Comparison of ENCODE assay signal across 15 cellular contexts in genomic region chr7:130962109-130962508, GRCh38.
A peak's percentile ranks its signal among the peaks of the same experiment; 100 is the strongest.
DNase-seq lines count a peak whose midpoint lies in the region; ATAC-seq, FAIRE-seq and TF ChIP-seq lines count a peak whose summit lies in the region.
"Had no signal": no experiment of that assay in that cellular context is flagged by ENCODE, and none has a peak within 500 bp of the region (broad histone marks: within the 10 kb centered on the region; RNA-seq: fewer than 3 reads in every experiment).

No MANE protein-coding gene starts in this region.

- ATAC-seq in HG02588 (IDR thresholded peaks at IDR 0.05; ENCODE audit: unreplicated experiment): no peak

- peak overlapping the region; percentile 89 for H3K27ac ChIP-seq in KMS-11
- peak overlapping the region; percentile 99 for H3K27ac ChIP-seq in astrocyte (ENCODE audit: low read depth, low read length)
- H3K27ac ChIP-seq: cardiac muscle cell had no signal

- H3K36me3 Mint-ChIP-seq in T-helper 2 cell treated with Interferon-gamma antibody and Interleukin-4, amounts not matched to agents 5 μg/mL and 100 μg/mL, for 36 hours (ENCODE audit: low read depth): peaks cover 43% of the 10 kb centered on the region
- peaks cover 12% of the 10 kb centered on the region for H3K36me3 Mint-ChIP-seq in astrocyte (ENCODE audit: low read depth, unreplicated experiment)
- peaks cover 27% of the 10 kb centered on the region for H3K36me3 Mint-ChIP-seq in osteocyte (ENCODE audit: unreplicated experiment)
- H3K36me3 Mint-ChIP-seq in progenitor cell of endocrine pancreas (ENCODE audit: insufficient read depth): no peaks in the 10 kb centered on the region
- peaks cover 3% of the 10 kb centered on the region for H3K36me3 Mint-ChIP-seq in mesothelial cell of epicardium

- H3K36me3 ChIP-seq in KMS-11 (ENCODE audit: insufficient read depth): no peaks in the 10 kb centered on the region
- no peaks in the 10 kb centered on the region for H3K36me3 ChIP-seq in astrocyte (ENCODE audit: insufficient read depth, low read length)
- H3K36me3 ChIP-seq: cardiac muscle cell had no signal

- no peak for DNase-seq in T-helper 2 cell treated with Interferon-gamma antibody and Interleukin-4, amounts not matched to agents 5 μg/mL and 100 μg/mL, for 36 hours (ENCODE audit: low spot score)
- no peak for DNase-seq in T-helper 2 cell
- no peak for DNase-seq in astrocyte (ENCODE audit: low read depth)
- no peak for DNase-seq in osteocyte (ENCODE audit: extremely low spot score, unreplicated experiment)
- no peak for DNase-seq in progenitor cell of endocrine pancreas (ENCODE audit: low spot score, unreplicated experiment)
- DNase-seq in mesothelial cell of epicardium (ENCODE audit: low spot score in 2 of 2, unreplicated experiment in 2 of 2): no peak
- DNase-seq: DMS79 treated with DMSO at 0.1 percent for 48 hours, Kasumi-1, right cardiac atrium, T-helper 9 cell, trophoblast cell had no signal

- H3K4me1 ChIP-seq in KMS-11 (ENCODE audit: low read depth, poor library complexity, severe bottlenecking): peaks cover 60% of the 10 kb centered on the region
- peaks cover 43% of the 10 kb centered on the region for H3K4me1 ChIP-seq in astrocyte (ENCODE audit: insufficient read depth, low read length)

- no peaks in the 10 kb centered on the region for H3K9me3 Mint-ChIP-seq in T-helper 2 cell treated with Interferon-gamma antibody and Interleukin-4, amounts not matched to agents 5 μg/mL and 100 μg/mL, for 36 hours
- H3K9me3 Mint-ChIP-seq in astrocyte (ENCODE audit: unreplicated experiment) (no peaks in the 10 kb centered on the region), osteocyte (ENCODE audit: unreplicated experiment) (no peaks in the 10 kb centered on the region), progenitor cell of endocrine pancreas (ENCODE audit: low read depth) (no peaks in the 10 kb centered on the region), mesothelial cell of epicardium (peaks cover 4% of the 10 kb centered on the region)

- H3K4me2 ChIP-seq in KMS-11 (peak overlapping the region; percentile 71), astrocyte (ENCODE audit: low read length) (peak overlapping the region; percentile 81)

- TF ChIP-seq CTCF in KMS-11 (conservative IDR thresholded peaks at IDR 0.05; ENCODE audit: low read depth, low read length) (no peak), astrocyte (IDR thresholded peaks at IDR 0.05; ENCODE audit: insufficient read depth, low read depth, low read length) (no peak), osteocyte (IDR thresholded peaks at IDR 0.05) (no peak), progenitor cell of endocrine pancreas (IDR thresholded peaks at IDR 0.05; ENCODE audit: unreplicated experiment) (no peak), mesothelial cell of epicardium (IDR thresholded peaks at IDR 0.05; ENCODE audit: unreplicated experiment) (no peak)

- H3K79me2 ChIP-seq in KMS-11 (ENCODE audit: insufficient read depth, low read depth) (peaks cover 62% of the 10 kb centered on the region), astrocyte (ENCODE audit: insufficient read depth, low read length) (peaks cover 35% of the 10 kb centered on the region)

- no peak overlapping the region for H3K4me3 ChIP-seq in KMS-11 (IDR thresholded peaks at IDR 0.05; ENCODE audit: insufficient read depth, low read depth, low read length)
- H3K4me3 ChIP-seq in astrocyte (ENCODE audit: insufficient read depth, low read depth, low read length): no peak overlapping the region
- H3K4me3 ChIP-seq: cardiac muscle cell had no signal

- H2AFZ ChIP-seq in KMS-11 (ENCODE audit: low read depth) (no peak overlapping the region), astrocyte (ENCODE audit: low read depth, low read length) (no peak overlapping the region)

- H3K4me3 Mint-ChIP-seq in T-helper 2 cell treated with Interferon-gamma antibody and Interleukin-4, amounts not matched to agents 5 μg/mL and 100 μg/mL, for 36 hours: peak overlapping the region; percentile 98
- H3K4me3 Mint-ChIP-seq in astrocyte (ENCODE audit: unreplicated experiment) (no peak overlapping the region), osteocyte (ENCODE audit: unreplicated experiment) (no peak overlapping the region), progenitor cell of endocrine pancreas (ENCODE audit: low read depth) (no peak overlapping the region), mesothelial cell of epicardium (no peak overlapping the region)

- H3K27ac Mint-ChIP-seq in T-helper 2 cell treated with Interferon-gamma antibody and Interleukin-4, amounts not matched to agents 5 μg/mL and 100 μg/mL, for 36 hours: peak overlapping the region; percentile 100
- peak overlapping the region; percentile 99 for H3K27ac Mint-ChIP-seq in astrocyte (ENCODE audit: unreplicated experiment)
- peak overlapping the region; percentile 97 for H3K27ac Mint-ChIP-seq in osteocyte (ENCODE audit: unreplicated experiment)
- no peak overlapping the region for H3K27ac Mint-ChIP-seq in progenitor cell of endocrine pancreas
- H3K27ac Mint-ChIP-seq in mesothelial cell of epicardium: no peak overlapping the region

- FAIRE-seq in astrocyte (lab: Jason Lieb, UNC): no peak
- FAIRE-seq: A204.1 had no signal

- H3K27me3 ChIP-seq in KMS-11 (ENCODE audit: insufficient read depth, low read depth) (no peaks in the 10 kb centered on the region), astrocyte (ENCODE audit: insufficient read depth, low read length) (no peaks in the 10 kb centered on the region)
- H3K27me3 ChIP-seq: cardiac muscle cell had no signal

- H3K9ac ChIP-seq in KMS-11 (peak overlapping the region; percentile 94; the same call in 1 of the 2 replicates), astrocyte (ENCODE audit: low read length) (peak overlapping the region; percentile 90)

- peaks cover 4% of the 10 kb centered on the region for H3K27me3 Mint-ChIP-seq in T-helper 2 cell treated with Interferon-gamma antibody and Interleukin-4, amounts not matched to agents 5 μg/mL and 100 μg/mL, for 36 hours (ENCODE audit: low read depth)
- H3K27me3 Mint-ChIP-seq in astrocyte (ENCODE audit: low read depth, unreplicated experiment) (no peaks in the 10 kb centered on the region), osteocyte (ENCODE audit: unreplicated experiment) (no peaks in the 10 kb centered on the region), progenitor cell of endocrine pancreas (no peaks in the 10 kb centered on the region), mesothelial cell of epicardium (ENCODE audit: low read depth) (no peaks in the 10 kb centered on the region)

- H3K4me1 Mint-ChIP-seq in T-helper 2 cell treated with Interferon-gamma antibody and Interleukin-4, amounts not matched to agents 5 μg/mL and 100 μg/mL, for 36 hours (ENCODE audit: low read depth): peaks cover 43% of the 10 kb centered on the region
- peaks cover 50% of the 10 kb centered on the region for H3K4me1 Mint-ChIP-seq in astrocyte (ENCODE audit: low read depth, unreplicated experiment)
- H3K4me1 Mint-ChIP-seq in osteocyte (ENCODE audit: unreplicated experiment): peaks cover 32% of the 10 kb centered on the region
- no peaks in the 10 kb centered on the region for H3K4me1 Mint-ChIP-seq in progenitor cell of endocrine pancreas (ENCODE audit: low read depth)
- H3K4me1 Mint-ChIP-seq in mesothelial cell of epicardium: no peaks in the 10 kb centered on the region

- no peaks in the 10 kb centered on the region for H3K9me3 ChIP-seq in astrocyte (ENCODE audit: insufficient read depth, low read depth, low read length)

- peaks cover 13% of the 10 kb centered on the region for H4K20me1 ChIP-seq in KMS-11 (ENCODE audit: insufficient read depth)
- H4K20me1 ChIP-seq in astrocyte (ENCODE audit: insufficient read depth, low read length): no peaks in the 10 kb centered on the region

Comparison
In these comparisons a context has a peak if more than half of its experiments do, and no peak if none do; other contexts are left out.
1. H3K27ac Mint-ChIP-seq: peak in T-helper 2 cell treated with Interferon-gamma antibody and Interleukin-4, amounts not matched to agents 5 μg/mL and 100 μg/mL, for 36 hours (single experiment), astrocyte (single experiment) and osteocyte (single experiment); none in progenitor cell of endocrine pancreas (single experiment) and mesothelial cell of epicardium (single experiment).